22 cellular contexts compared by ENCODE assay signal in the genomic region with DNA sequence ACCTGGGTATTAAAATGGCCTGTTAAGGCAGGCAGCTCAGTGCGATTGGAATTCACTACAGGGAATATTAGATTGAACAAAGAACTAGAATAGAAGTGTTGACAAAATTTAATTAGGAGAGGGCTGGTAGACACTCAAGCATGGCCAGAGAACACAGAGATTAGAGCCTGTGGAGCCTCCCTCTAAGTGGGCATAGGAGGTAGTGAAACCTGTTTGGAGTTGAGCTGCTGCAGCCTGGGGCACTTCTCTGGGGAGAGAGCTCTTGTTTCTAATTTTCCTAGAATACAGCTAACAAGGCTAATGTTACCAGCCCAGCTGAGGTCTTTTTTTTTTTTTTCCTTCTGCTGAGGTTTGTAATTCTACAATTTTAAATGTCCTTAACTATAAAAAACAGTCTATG. TPM values are rescaled to one million over a fixed set of nuclear protein-coding genes. Genes with fewer than 3 reads are reported as not detected.
DNase-seq lines count a peak whose midpoint lies in the region; TF ChIP-seq lines count a peak whose summit lies in the region.
"Had no signal": no experiment of that assay in that cellular context is flagged by ENCODE, and none has a peak within 500 bp of the region (broad histone marks: within the 10 kb centered on the region; RNA-seq: fewer than 3 reads in every experiment).

No MANE protein-coding gene starts in this region.

- peak; percentile 84 for DNase-seq in ELF-1 (ENCODE audit: low read depth, low spot score)
- DNase-seq in MV-4-11 (lab: John Stamatoyannopoulos, UW): peak; percentile 0
- peak; percentile 11 to 45 for DNase-seq in SJCRH30
- peak; percentile 89 for DNase-seq in islet precursor cell
- DNase-seq in activated T-cell treated with anti-CD3 and anti-CD28 coated beads, Interleukin-2, amount 50 U/mL, for 24 hours: no peak
- DNase-seq in coronary artery (ENCODE audit: low spot score): no peak
- DNase-seq in activated CD4-positive, alpha-beta T cell treated with anti-CD3 and anti-CD28 coated beads, Interleukin-2, amount 50 U/mL, for 1 hour: no peak
- DNase-seq: activated CD4-positive, alpha-beta T cell treated with anti-CD3 and anti-CD28 coated beads, Interleukin-2, amount 50 U/mL, for 48 hours; activated naive CD4-positive, alpha-beta T cell; amniotic stem cell; dorsolateral prefrontal cortex; left colon; NK-92 treated with Interleukin-12 subunit alpha and Interleukin-12 subunit beta, amount 100 ng/mL, for 24 hours had no signal

- no peaks in the 10 kb centered on the region for H3K9me3 ChIP-seq in SJCRH30 (replicated peaks)

- H3K27ac ChIP-seq in SJCRH30 (no peak overlapping the region), coronary artery (no peak overlapping the region)
- H3K27ac ChIP-seq: dorsolateral prefrontal cortex, gastroesophageal sphincter, RWPE1, tibial nerve, VCaP had no signal

- H3K27me3 ChIP-seq in SJCRH30: no peaks in the 10 kb centered on the region
- H3K27me3 ChIP-seq: cardiac muscle cell, dorsolateral prefrontal cortex, gastroesophageal sphincter, tibial nerve had no signal

- H3K36me3 Mint-ChIP-seq in activated T-cell treated with anti-CD3 and anti-CD28 coated beads, Interleukin-2, amount 50 U/mL, for 24 hours (ENCODE audit: low read depth): no peaks in the 10 kb centered on the region

- H3K27me3 Mint-ChIP-seq in activated T-cell treated with anti-CD3 and anti-CD28 coated beads, Interleukin-2, amount 50 U/mL, for 24 hours: peaks cover 13% of the 10 kb centered on the region
- H3K27me3 Mint-ChIP-seq: progenitor cell of endocrine pancreas; stimulated activated naive CD8-positive, alpha-beta T cell treated with anti-CD3 and anti-CD28 coated beads, Interleukin-15, Interleukin-2, amounts not matched to agents 100 ng/mL and 50 ng/mL, for 24 hours had no signal

- no peaks in the 10 kb centered on the region for H3K36me3 ChIP-seq in SJCRH30
- H3K36me3 ChIP-seq: cardiac muscle cell, gastroesophageal sphincter, tibial nerve had no signal

- no peak overlapping the region for H3K27ac Mint-ChIP-seq in activated T-cell treated with anti-CD3 and anti-CD28 coated beads, Interleukin-2, amount 50 U/mL, for 24 hours
- H3K27ac Mint-ChIP-seq: progenitor cell of endocrine pancreas; stimulated activated naive CD8-positive, alpha-beta T cell treated with anti-CD3 and anti-CD28 coated beads, Interleukin-15, Interleukin-2, amounts not matched to agents 100 ng/mL and 50 ng/mL, for 24 hours had no signal

- H3K4me1 Mint-ChIP-seq in activated T-cell treated with anti-CD3 and anti-CD28 coated beads, Interleukin-2, amount 50 U/mL, for 24 hours (ENCODE audit: low read depth): no peaks in the 10 kb centered on the region
- H3K4me1 Mint-ChIP-seq: neural crest cell had no signal

- no peak for TF ChIP-seq CTCF in coronary artery (IDR thresholded peaks at IDR 0.05)

- H3K4me1 ChIP-seq in SJCRH30: no peaks in the 10 kb centered on the region
- H3K4me1 ChIP-seq: gastroesophageal sphincter, tibial nerve had no signal

- no peak overlapping the region for H3K4me3 Mint-ChIP-seq in activated T-cell treated with anti-CD3 and anti-CD28 coated beads, Interleukin-2, amount 50 U/mL, for 24 hours
- H3K4me3 Mint-ChIP-seq: neural crest cell; stimulated activated naive CD8-positive, alpha-beta T cell treated with anti-CD3 and anti-CD28 coated beads, Interleukin-15, Interleukin-2, amounts not matched to agents 100 ng/mL and 50 ng/mL, for 24 hours had no signal

- H3K4me3 ChIP-seq in SJCRH30 (no peak overlapping the region), coronary artery (no peak overlapping the region)
- H3K4me3 ChIP-seq: cardiac muscle cell, dorsolateral prefrontal cortex, gastroesophageal sphincter, K562, tibial nerve had no signal

- H3K9me3 Mint-ChIP-seq in activated T-cell treated with anti-CD3 and anti-CD28 coated beads, Interleukin-2, amount 50 U/mL, for 24 hours: peaks cover 6% of the 10 kb centered on the region

RNA-seq across cellular contexts. Expression of gene TMEM168, which starts 46.4 kb away (rescaled TPM):
- total RNA-seq in SJCRH30 (2014; rRNA removed; shearing (Covaris generic)): 15.5 and 16.4 TPM in 2 replicates

Comparison
In these comparisons a context has a peak if more than half of its experiments do, and no peak if none do; other contexts are left out.
1. DNase-seq: peak in ELF-1 (single experiment), MV-4-11 (single experiment), SJCRH30 (2 of 2) and islet precursor cell (single experiment); none in activated T-cell treated with anti-CD3 and anti-CD28 coated beads, Interleukin-2, amount 50 U/mL, for 24 hours (single experiment), coronary artery (single experiment) and activated CD4-positive, alpha-beta T cell treated with anti-CD3 and anti-CD28 coated beads, Interleukin-2, amount 50 U/mL, for 1 hour (single experiment).